Comparison of ENCODE assay signal across 25 cellular contexts in the genomic region with DNA sequence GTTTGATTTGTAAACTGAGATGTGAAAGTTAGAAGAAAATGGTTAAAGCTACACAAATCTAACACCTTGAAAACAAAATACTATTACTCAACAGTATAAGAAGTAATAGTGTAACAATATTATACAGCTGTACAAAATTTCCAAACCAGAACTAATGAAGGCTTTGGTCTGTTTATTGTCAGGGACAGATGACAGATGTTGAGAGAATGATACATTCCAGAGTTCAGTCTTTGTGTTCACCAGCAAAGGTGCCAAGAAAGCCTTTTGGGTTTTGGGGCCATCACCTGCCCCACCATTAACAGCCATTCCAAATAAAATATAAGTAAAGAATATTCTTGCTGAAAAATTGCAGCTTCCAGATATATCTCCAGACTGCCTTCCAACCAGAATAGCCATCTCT.
"Had no signal": no experiment of that assay in that cellular context is flagged by ENCODE, and none has a peak within 500 bp of the region (broad histone marks: within the 10 kb centered on the region; RNA-seq: fewer than 3 reads in every experiment).

No MANE protein-coding gene starts in this region.

- H3K27me3 ChIP-seq: neutrophil, pancreas, right lobe of liver, sigmoid colon, stomach, thyroid gland, tibial nerve, upper lobe of left lung, vagina had no signal

- H3K4me1 ChIP-seq: pancreas, prostate gland, right lobe of liver, stomach, thyroid gland, tibial nerve, upper lobe of left lung, vagina had no signal

- H3K4me3 ChIP-seq: pancreas, prostate gland, right lobe of liver, sigmoid colon, stomach, thoracic aorta, thyroid gland, tibial nerve, upper lobe of left lung, vagina had no signal

- H3K9me3 ChIP-seq: neutrophil, pancreas, prostate gland, right lobe of liver, thoracic aorta, thyroid gland, upper lobe of left lung, vagina had no signal

- DNase-seq: nephron progenitor cell; nucleus accumbens; pancreas; retina; right cardiac atrium; right lobe of liver; sigmoid colon; small intestine; stimulated activated CD4-positive, alpha-beta T cell treated with anti-CD3 and anti-CD28 coated beads, Interleukin-15, amount 100 ng/mL, for 24 hours; stimulated activated CD4-positive, alpha-beta T cell treated with anti-CD3 and anti-CD28 coated beads, Interleukin-2, amount 100 ng/mL, for 24 hours; stimulated activated CD4-positive, alpha-beta T cell treated with anti-CD3 and anti-CD28 coated beads, Interleukin-2, amount 100 ng/mL, for 48 hours; stimulated activated CD4-positive, alpha-beta T cell treated with anti-CD3 and anti-CD28 coated beads, Interleukin-4, amount 100 ng/mL, for 24 hours; stimulated activated naive B cell treated with anti-CD40 and anti-IgM and Interleukin-4, amounts not matched to agents 10 μg/mL and 1 μg/mL and 100 μg/mL, for 72 hours; stimulated activated naive CD4-positive, alpha-beta T cell treated with Interleukin-2 at 50 U/mL for 16 hours; stomach; thyroid gland; trophoblast cell; upper lobe of left lung had no signal

- ATAC-seq: natural killer cell treated with Interleukin-12 subunit alpha and Interleukin-12 subunit beta and Interleukin-15 and Interleukin-18, amount 100 ng/mL, for 72 hours; pancreas; right cardiac atrium; right lobe of liver; stimulated activated effector memory CD8-positive, alpha-beta T cell treated with anti-CD3 and anti-CD28 coated beads, Interleukin-12 subunit alpha, Interleukin-12 subunit beta, amount 100 ng/mL, for 72 hours; stimulated activated naive B cell treated with anti-CD40 and anti-IgM and Interleukin-4, amounts not matched to agents 10 μg/mL and 1 μg/mL and 100 μg/mL, for 72 hours had no signal

- H3K36me3 ChIP-seq: neutrophil, pancreas, prostate gland, right lobe of liver, sigmoid colon, stomach, thoracic aorta, thyroid gland, tibial nerve, upper lobe of left lung, vagina had no signal

- H3K27ac ChIP-seq: neutrophil, pancreas, prostate gland, right lobe of liver, sigmoid colon, stomach, thoracic aorta, thyroid gland, tibial nerve, upper lobe of left lung, vagina had no signal
